Comparison of ENCODE assay signal across 10 cellular contexts in genomic region chr19:543912-544608, GRCh38. TPM values are rescaled to one million over a fixed set of nuclear protein-coding genes. Genes with fewer than 3 reads are reported as not detected.
A peak's percentile ranks its signal among the peaks of the same experiment; 100 is the strongest.
DNase-seq lines count a peak whose midpoint lies in the region; ATAC-seq, FAIRE-seq and TF ChIP-seq lines count a peak whose summit lies in the region.
"Had no signal": no experiment of that assay in that cellular context is flagged by ENCODE, and none has a peak within 500 bp of the region (broad histone marks: within the 10 kb centered on the region; RNA-seq: fewer than 3 reads in every experiment).

TSS of gene GZMM (plus strand) at chr19:544053. CDS start at chr19:544072, 19 bp downstream.

- H3K27ac Mint-ChIP-seq in CD14-positive monocyte: peak within 1 kb of the TSS in 1 of 7 donors; percentile 73
- H3K27ac Mint-ChIP-seq in astrocyte (ENCODE audit: unreplicated experiment): peak within 1 kb of the TSS; percentile 75
- H3K27ac Mint-ChIP-seq in mesothelial cell of epicardium: no peak within 1 kb of the TSS

- H3K27me3 Mint-ChIP-seq in CD14-positive monocyte (ENCODE audit: low read depth in 3 of 3) (peaks cover 9 to 19% (median 15%) of the 10 kb centered on the region in 3 donors), astrocyte (ENCODE audit: low read depth, unreplicated experiment) (no peaks in the 10 kb centered on the region), mesothelial cell of epicardium (ENCODE audit: low read depth) (no peaks in the 10 kb centered on the region)

- H3K27ac ChIP-seq in astrocyte (ENCODE audit: low read depth, low read length): no peak within 1 kb of the TSS

- peaks cover 11% of the 10 kb centered on the region for H3K4me1 Mint-ChIP-seq in CD14-positive monocyte
- no peaks in the 10 kb centered on the region for H3K4me1 Mint-ChIP-seq in astrocyte (ENCODE audit: low read depth, unreplicated experiment)
- no peaks in the 10 kb centered on the region for H3K4me1 Mint-ChIP-seq in mesothelial cell of epicardium

- no peaks in the 10 kb centered on the region for H3K9me3 ChIP-seq in astrocyte (ENCODE audit: insufficient read depth, low read depth, low read length)

- H3K4me3 Mint-ChIP-seq in CD14-positive monocyte (peak within 1 kb of the TSS; percentile 26 to 37), astrocyte (ENCODE audit: unreplicated experiment) (peak within 1 kb of the TSS; percentile 34), mesothelial cell of epicardium (no peak within 1 kb of the TSS)

- H3K9me3 Mint-ChIP-seq in CD14-positive monocyte: no peaks in the 10 kb centered on the region
- H3K9me3 Mint-ChIP-seq in astrocyte (ENCODE audit: unreplicated experiment): no peaks in the 10 kb centered on the region
- no peaks in the 10 kb centered on the region for H3K9me3 Mint-ChIP-seq in mesothelial cell of epicardium

- intact Hi-C loops in CD14-positive monocyte (cut with micrococcal nuclease): no loop called here

- H3K4me1 ChIP-seq in astrocyte (ENCODE audit: insufficient read depth, low read length): no peaks in the 10 kb centered on the region

- H3K36me3 ChIP-seq in astrocyte (ENCODE audit: insufficient read depth, low read length): no peaks in the 10 kb centered on the region

- H3K4me2 ChIP-seq in astrocyte (ENCODE audit: low read length): no peak within 1 kb of the TSS

- H4K20me1 ChIP-seq in astrocyte (ENCODE audit: insufficient read depth, low read length): peaks cover 14% of the 10 kb centered on the region

- H3K4me3 ChIP-seq in astrocyte (ENCODE audit: insufficient read depth, low read depth, low read length): no peak within 1 kb of the TSS

- DNase-seq in CD14-positive monocyte (ENCODE audit: low spot score) (no peak), astrocyte (ENCODE audit: low read depth) (no peak), mesothelial cell of epicardium (ENCODE audit: low spot score in 2 of 2, unreplicated experiment in 2 of 2) (no peak), A172 (ENCODE audit: low spot score) (no peak), NCI-H2227 (lab: John Stamatoyannopoulos, UW; ENCODE audit: unreplicated experiment) (no peak)
- peak; percentile 56 to 62 for DNase-seq in activated CD4-positive, alpha-beta T cell treated with anti-CD3 and anti-CD28 coated beads for 24 hours (ENCODE audit: low read depth in 2 of 2)
- DNase-seq in stimulated activated CD4-positive, alpha-beta T cell treated with anti-CD3 and anti-CD28 coated beads, Interleukin-1b, Interleukin-23, amount 100 ng/mL, for 1 hour (ENCODE audit: low read depth in 2 of 2): peak; percentile 46 to 50
- DNase-seq: AML-193 had no signal

- H2AFZ ChIP-seq in astrocyte (ENCODE audit: low read depth, low read length): no peak within 1 kb of the TSS

- H3K79me2 ChIP-seq in astrocyte (ENCODE audit: insufficient read depth, low read length): peaks cover 2% of the 10 kb centered on the region

- no peak for FAIRE-seq in astrocyte (lab: Jason Lieb, UNC)

- no peak for ATAC-seq in HG03139 (IDR thresholded peaks at IDR 0.05; ENCODE audit: unreplicated experiment)

- H3K9ac ChIP-seq in astrocyte (ENCODE audit: low read length): no peak within 1 kb of the TSS

- H3K36me3 Mint-ChIP-seq in CD14-positive monocyte (peaks cover 10 to 23% of the 10 kb centered on the region in 2 donors), astrocyte (ENCODE audit: low read depth, unreplicated experiment) (peaks cover 2% of the 10 kb centered on the region), mesothelial cell of epicardium (peaks cover 3% of the 10 kb centered on the region)

- no peak for TF ChIP-seq CTCF in CD14-positive monocyte (IDR thresholded peaks at IDR 0.05)
- TF ChIP-seq CTCF in astrocyte (IDR thresholded peaks at IDR 0.05; ENCODE audit: insufficient read depth, low read depth, low read length): no peak
- TF ChIP-seq CTCF in mesothelial cell of epicardium (IDR thresholded peaks at IDR 0.05; ENCODE audit: unreplicated experiment): no peak

- H3K27me3 ChIP-seq in astrocyte (ENCODE audit: insufficient read depth, low read length): no peaks in the 10 kb centered on the region

RNA-seq across cellular contexts. Expression of gene GZMM, which starts in this region (rescaled TPM):
- polyA plus RNA-seq in CD14-positive monocyte: 1 to 10 TPM in 1 of 2 donors, under 1 TPM in 1; 0.48 to 1.4 TPM
- 0.70 and 0.75 TPM in 2 replicates for total RNA-seq in astrocyte
- 0.25 to 0.40 TPM (median 0.29 TPM) in 3 replicates for total RNA-seq in mesothelial cell of epicardium
- total RNA-seq in A172 (2014; rRNA removed; shearing (Covaris generic)): not detected in 2 replicates
- total RNA-seq: lung microvascular endothelial cell had no signal

Comparison
In these comparisons a context has a peak if more than half of its experiments do, and no peak if none do; other contexts are left out.
1. DNase-seq: peak in activated CD4-positive, alpha-beta T cell treated with anti-CD3 and anti-CD28 coated beads for 24 hours (2 of 2) and stimulated activated CD4-positive, alpha-beta T cell treated with anti-CD3 and anti-CD28 coated beads, Interleukin-1b, Interleukin-23, amount 100 ng/mL, for 1 hour (2 of 2); none in CD14-positive monocyte (single experiment), astrocyte (single experiment), mesothelial cell of epicardium (0 of 2), A172 (single experiment) and NCI-H2227 (single experiment).